1 cellular context compared by ENCODE assay signal in genomic region chr14:20455355-20456300, GRCh38.
A peak's percentile ranks its signal among the peaks of the same experiment; 100 is the strongest.
TF ChIP-seq lines count a peak whose summit lies in the region.

No MANE protein-coding gene starts in this region.

TF ChIP-seq in GM12878, 131 proteins besides CTCF, POLR2A, EP300 and RAD21 (continues in another document):
- TF ChIP-seq ZNF217 (IDR thresholded peaks at IDR 0.05) (no peak), SUZ12 (IDR thresholded peaks at IDR 0.05; ENCODE audit: unreplicated experiment) (no peak), SMAD5 (IDR thresholded peaks at IDR 0.05; ENCODE audit: low read depth) (peak; percentile 9; the same call in 1 of the 2 replicates), YBX1 (IDR thresholded peaks at IDR 0.05) (no peak), SP1 (IDR thresholded peaks at IDR 0.05; ENCODE audit: low read depth, low read length) (no peak), KLF5 (IDR thresholded peaks at IDR 0.05; ENCODE audit: partially characterized antibody) (no peak), ZBTB33 (IDR thresholded peaks at IDR 0.05) (no peak), MEF2B (IDR thresholded peaks at IDR 0.05; ENCODE audit: partially characterized antibody, poor library complexity, severe bottlenecking) (no peak), ESRRA (IDR thresholded peaks at IDR 0.05; ENCODE audit: low read length) (no peak), RBBP5 (conservative IDR thresholded peaks at IDR 0.05) (no peak), JUND (IDR thresholded peaks at IDR 0.05; ENCODE audit: low read depth, low read length) (no peak), SRF (IDR thresholded peaks at IDR 0.05; ENCODE audit: low read depth in 2 of 2, low read length in 2 of 2) (no peak), POLR2AphosphoS2 (IDR thresholded peaks at IDR 0.05; ENCODE audit: low read depth, low read length) (no peak), TCF3 (IDR thresholded peaks at IDR 0.05; ENCODE audit: borderline replicate concordance, insufficient read depth, low read depth, low read length) (0 out of 2 replicates have a peak, but pooled peaks have one; percentile 18), BMI1 (IDR thresholded peaks at IDR 0.05; ENCODE audit: borderline replicate concordance) (no peak), CHD1 (IDR thresholded peaks at IDR 0.05; ENCODE audit: low read depth, low read length) (no peak), SREBF1 (IDR thresholded peaks at IDR 0.05; ENCODE audit: low read length) (no peak), ZBTB11 (CRISPR knock-in tag; IDR thresholded peaks at IDR 0.05) (no peak), HDGF (IDR thresholded peaks at IDR 0.05) (no peak), SMARCA5 (IDR thresholded peaks at IDR 0.05) (no peak), MLLT1 (IDR thresholded peaks at IDR 0.05) (peak; percentile 47; the same call in 1 of the 2 replicates), ZBED1 (IDR thresholded peaks at IDR 0.05; ENCODE audit: borderline replicate concordance) (peak; percentile 15; the same call in 1 of the 2 replicates), CEBPZ (IDR thresholded peaks at IDR 0.05; ENCODE audit: low read depth, low read length) (no peak), TARDBP (IDR thresholded peaks at IDR 0.05; ENCODE audit: borderline replicate concordance) (no peak), ZNF384 (IDR thresholded peaks at IDR 0.05; ENCODE audit: borderline replicate concordance, low read depth, low read length) (no peak), KAT2A (conservative IDR thresholded peaks at IDR 0.05; ENCODE audit: control insufficient read depth, low read depth, low read length) (no peak), NKRF (conservative IDR thresholded peaks at IDR 0.05) (peak; percentile 84; the same call in 1 of the 2 replicates), SUPT20H (IDR thresholded peaks at IDR 0.05; ENCODE audit: borderline replicate concordance, control insufficient read depth, low read depth, low read length) (no peak), NRF1 (conservative IDR thresholded peaks at IDR 0.05; ENCODE audit: low read depth, low read length) (no peak), BCL3 (IDR thresholded peaks at IDR 0.05; ENCODE audit: borderline replicate concordance, insufficient read depth, low read depth, low read length, poor library complexity, severe bottlenecking) (no peak), NFYA (IDR thresholded peaks at IDR 0.05; ENCODE audit: borderline replicate concordance, low read depth, low read length) (no peak), ZNF274 (IDR thresholded peaks at IDR 0.05; ENCODE audit: insufficient read depth, insufficient read length) (no peak), NBN (IDR thresholded peaks at IDR 0.05) (no peak), IKZF1 (conservative IDR thresholded peaks at IDR 0.05) (no peak), ZSCAN29 (IDR thresholded peaks at IDR 0.05) (no peak), TCF7 (IDR thresholded peaks at IDR 0.05; ENCODE audit: borderline replicate concordance) (no peak), PKNOX1 (IDR thresholded peaks at IDR 0.05) (no peak), CREM (IDR thresholded peaks at IDR 0.05; ENCODE audit: low read depth) (0 out of 2 replicates have a peak, but pooled peaks have one; percentile 4), TCF12 (IDR thresholded peaks at IDR 0.05; ENCODE audit: low read depth, low read length) (no peak), SKIL (IDR thresholded peaks at IDR 0.05; ENCODE audit: low read depth, poor library complexity, severe bottlenecking) (no peak), MTA2 (IDR thresholded peaks at IDR 0.05; ENCODE audit: low read depth) (no peak), BCL11A (IDR thresholded peaks at IDR 0.05; ENCODE audit: low read depth, low read length) (no peak), TBL1XR1 (IDR thresholded peaks at IDR 0.05; ENCODE audit: low read depth, low read length) (no peak), NFXL1 (IDR thresholded peaks at IDR 0.05; ENCODE audit: borderline replicate concordance) (no peak), ATF3 (IDR thresholded peaks at IDR 0.05; ENCODE audit: borderline replicate concordance, extremely low read depth, low read depth, low read length) (no peak), BHLHE40 (IDR thresholded peaks at IDR 0.05; ENCODE audit: borderline replicate concordance in 1 of 2, low read depth in 2 of 2, low read length in 1 of 2) (no peak), NR2C1 (IDR thresholded peaks at IDR 0.05) (no peak), RFX5 (IDR thresholded peaks at IDR 0.05; ENCODE audit: low read depth, low read length) (peak; percentile 47; the same call in 1 of the 2 replicates), SREBF2 (IDR thresholded peaks at IDR 0.05; ENCODE audit: low read length) (no peak)
